In the genomic region with DNA sequence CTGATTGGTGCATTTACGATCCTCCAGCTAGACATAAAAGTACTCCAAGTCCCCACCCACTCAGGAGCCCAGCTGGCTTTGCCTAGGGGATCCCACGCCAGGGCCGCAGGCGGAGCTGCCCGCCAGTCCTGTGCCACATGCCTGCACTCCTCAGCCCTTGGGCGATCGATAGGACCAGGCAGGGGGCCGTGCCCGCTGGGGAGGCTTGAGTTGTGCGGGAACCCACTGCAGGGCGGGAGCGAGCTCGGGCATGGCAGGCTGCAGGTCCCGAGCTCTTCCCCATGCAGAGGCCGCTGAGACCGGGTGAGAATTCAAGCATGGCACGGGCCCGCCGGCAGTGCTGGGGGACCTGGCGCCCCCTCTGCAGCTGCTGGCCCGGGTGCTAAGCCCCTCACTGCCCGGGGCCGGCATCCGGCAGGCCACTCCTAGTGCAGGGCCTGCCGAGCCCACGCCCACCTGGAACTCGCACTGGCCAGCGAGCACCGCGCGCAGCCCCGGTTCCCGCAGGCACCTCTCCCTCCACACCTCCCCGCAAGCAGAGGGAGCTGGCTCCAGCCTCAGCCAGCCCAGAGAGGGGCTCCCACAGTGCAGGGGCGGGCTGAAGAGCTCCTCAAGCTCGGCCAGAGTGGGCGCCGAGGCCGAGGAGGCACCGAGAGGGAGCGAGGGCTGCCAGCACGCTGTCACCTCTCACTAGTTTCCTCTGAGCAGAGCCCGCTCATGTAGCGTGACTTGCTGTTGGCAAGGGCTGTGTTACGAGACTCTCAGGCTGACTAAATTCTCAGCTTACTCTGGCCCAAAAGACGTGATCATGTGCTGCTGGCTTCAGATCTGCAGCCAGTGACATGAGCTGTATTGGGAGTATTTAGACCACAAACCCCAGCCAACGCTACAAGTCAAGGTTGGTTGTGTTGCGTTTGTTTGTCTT, we compare ENCODE assay signal across 14 cellular contexts.
DNase-seq lines count a peak whose midpoint lies in the region; ATAC-seq, FAIRE-seq and TF ChIP-seq lines count a peak whose summit lies in the region.
"Had no signal": no experiment of that assay in that cellular context is flagged by ENCODE, and none has a peak within 500 bp of the region (broad histone marks: within the 10 kb centered on the region; RNA-seq: fewer than 3 reads in every experiment).

No MANE protein-coding gene starts in this region.

- 0 out of 2 replicates have a peak overlapping the region, but pooled peaks have one; percentile 3 for H3K4me3 ChIP-seq in MG63
- no peak overlapping the region for H3K4me3 ChIP-seq in pancreas

- no peak for FAIRE-seq in pancreas (lab: Jason Lieb, UNC)

- WGBS in pancreas, 2 donors: 89% methylated on average over 42 to 48 of the region's 48 CpGs

- ATAC-seq in pancreas: peak in 3 of 4 donors; percentile 70 to 72 (median 71)
- no peak for ATAC-seq in HG03135 (IDR thresholded peaks at IDR 0.05; ENCODE audit: unreplicated experiment)
- ATAC-seq: activated T-helper 17 cell treated with anti-CD3 and anti-CD28 coated beads, Interleukin-2, amount 50 U/mL, for 72 hours had no signal

- DNase-seq in Caki2 (ENCODE audit: low read depth) (peak; percentile 93), MG63 (peak; percentile 91), fibroblast of gingiva (ENCODE audit: low read depth) (peak; percentile 51), pancreas (peak in 2 of 6 donors; percentile 31 to 70), MV-4-11 (lab: John Stamatoyannopoulos, UW) (no peak), posterior vena cava (ENCODE audit: low spot score) (no peak), NCI-H526 (lab: John Stamatoyannopoulos, UW) (no peak)
- DNase-seq: activated CD4-positive, CD25-positive, alpha-beta regulatory T cell; NCI-H146; NCI-H226; NK-92 treated with Interleukin-12 subunit alpha and Interleukin-12 subunit beta, amount 100 ng/mL, for 24 hours; T-helper 2 cell had no signal

- H3K9me3 ChIP-seq in MG63 (peaks cover 3% of the 10 kb centered on the region; the same call in 1 of the 2 replicates), pancreas (no peaks in the 10 kb centered on the region)

- no peak for TF ChIP-seq CTCF in pancreas (IDR thresholded peaks at IDR 0.05)

- no peaks in the 10 kb centered on the region for H3K27me3 ChIP-seq in MG63
- no peaks in the 10 kb centered on the region for H3K27me3 ChIP-seq in pancreas

- H3K27ac ChIP-seq in pancreas: peak overlapping the region in 1 of 4 donors; percentile 2

- in situ Hi-C loops in Caki2 (cut with HindIII; ENCODE audit: low pct_unique_long_range_greater_than_20kb, low sequenced_read_pairs): no loop called here

- peaks cover 0 to 7% (median 0%) of the 10 kb centered on the region in 3 donors for H3K4me1 ChIP-seq in pancreas

- H3K36me3 ChIP-seq in MG63: no peaks in the 10 kb centered on the region
- H3K36me3 ChIP-seq in pancreas: no peaks in the 10 kb centered on the region

- intact Hi-C loops in pancreas (cut with DNase I): no loop called here
- intact Hi-C loops in posterior vena cava (cut with DNase I): no loop called here

Comparison
In these comparisons a context has a peak if more than half of its experiments do, and no peak if none do; other contexts are left out.
1. DNase-seq: peak in Caki2 (single experiment), MG63 (single experiment) and fibroblast of gingiva (single experiment); none in MV-4-11 (single experiment), posterior vena cava (single experiment) and NCI-H526 (0 of 2).